1 cellular context compared by ENCODE assay signal in the genomic region with DNA sequence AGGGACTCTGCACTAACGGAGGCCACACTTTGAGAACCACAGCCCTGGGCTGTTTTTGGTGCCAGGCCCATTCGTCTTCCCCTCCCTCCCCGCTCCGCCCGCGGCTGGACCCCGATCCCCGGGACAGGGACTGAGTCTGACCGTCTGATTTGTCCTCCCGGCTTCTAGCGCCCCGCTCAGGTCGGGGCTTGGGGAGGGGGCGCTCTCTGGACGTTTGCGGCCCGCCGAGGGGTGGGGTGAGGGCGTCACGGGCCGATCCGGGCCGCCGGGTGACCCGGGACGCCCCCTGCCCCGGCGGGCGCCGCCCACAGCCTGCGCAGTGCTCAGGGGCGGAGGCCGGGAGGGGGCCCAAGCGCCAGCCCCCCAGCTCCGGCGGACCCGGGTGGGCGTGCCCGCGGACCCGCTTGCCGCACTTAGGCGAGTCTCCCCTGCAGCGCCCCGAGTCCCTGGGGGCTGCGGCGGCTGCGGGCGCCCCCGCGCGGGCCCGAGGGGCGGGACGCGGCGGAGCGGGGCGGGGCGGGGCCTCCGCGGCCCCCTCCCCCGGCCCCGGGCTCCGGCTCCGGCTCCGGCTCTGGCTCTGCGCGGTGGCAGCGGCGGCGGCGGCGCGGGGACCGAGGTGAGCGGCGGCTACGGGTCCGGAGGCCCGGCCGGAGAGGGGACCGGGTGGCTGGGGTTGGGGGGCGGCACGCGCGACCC.
TF ChIP-seq lines count a peak whose summit lies in the region.

No MANE protein-coding gene starts in this region.

TF ChIP-seq in HepG2, 621 proteins besides CTCF, POLR2A, EP300 and RAD21 (continued from another document):
- TF ChIP-seq, protein P1, sequence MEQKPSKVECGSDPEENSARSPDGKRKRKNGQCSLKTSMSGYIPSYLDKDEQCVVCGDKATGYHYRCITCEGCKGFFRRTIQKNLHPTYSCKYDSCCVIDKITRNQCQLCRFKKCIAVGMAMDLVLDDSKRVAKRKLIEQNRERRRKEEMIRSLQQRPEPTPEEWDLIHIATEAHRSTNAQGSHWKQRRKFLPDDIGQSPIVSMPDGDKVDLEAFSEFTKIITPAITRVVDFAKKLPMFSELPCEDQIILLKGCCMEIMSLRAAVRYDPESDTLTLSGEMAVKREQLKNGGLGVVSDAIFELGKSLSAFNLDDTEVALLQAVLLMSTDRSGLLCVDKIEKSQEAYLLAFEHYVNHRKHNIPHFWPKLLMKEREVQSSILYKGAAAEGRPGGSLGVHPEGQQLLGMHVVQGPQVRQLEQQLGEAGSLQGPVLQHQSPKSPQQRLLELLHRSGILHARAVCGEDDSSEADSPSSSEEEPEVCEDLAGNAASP (CRISPR knock-in tag; IDR thresholded peaks at IDR 0.05; ENCODE audit: borderline replicate concordance) = 0 out of 2 replicates have a peak, but pooled peaks have one; percentile 38
- no peak for TF ChIP-seq ZNF674 (CRISPR knock-in tag; IDR thresholded peaks at IDR 0.05; ENCODE audit: low read depth)
- TF ChIP-seq, protein P2, sequence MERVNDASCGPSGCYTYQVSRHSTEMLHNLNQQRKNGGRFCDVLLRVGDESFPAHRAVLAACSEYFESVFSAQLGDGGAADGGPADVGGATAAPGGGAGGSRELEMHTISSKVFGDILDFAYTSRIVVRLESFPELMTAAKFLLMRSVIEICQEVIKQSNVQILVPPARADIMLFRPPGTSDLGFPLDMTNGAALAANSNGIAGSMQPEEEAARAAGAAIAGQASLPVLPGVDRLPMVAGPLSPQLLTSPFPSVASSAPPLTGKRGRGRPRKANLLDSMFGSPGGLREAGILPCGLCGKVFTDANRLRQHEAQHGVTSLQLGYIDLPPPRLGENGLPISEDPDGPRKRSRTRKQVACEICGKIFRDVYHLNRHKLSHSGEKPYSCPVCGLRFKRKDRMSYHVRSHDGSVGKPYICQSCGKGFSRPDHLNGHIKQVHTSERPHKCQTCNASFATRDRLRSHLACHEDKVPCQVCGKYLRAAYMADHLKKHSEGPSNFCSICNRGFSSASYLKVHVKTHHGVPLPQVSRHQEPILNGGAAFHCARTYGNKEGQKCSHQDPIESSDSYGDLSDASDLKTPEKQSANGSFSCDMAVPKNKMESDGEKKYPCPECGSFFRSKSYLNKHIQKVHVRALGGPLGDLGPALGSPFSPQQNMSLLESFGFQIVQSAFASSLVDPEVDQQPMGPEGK (CRISPR knock-in tag; IDR thresholded peaks at IDR 0.05) = peak; percentile 85
- TF ChIP-seq, protein P3, sequence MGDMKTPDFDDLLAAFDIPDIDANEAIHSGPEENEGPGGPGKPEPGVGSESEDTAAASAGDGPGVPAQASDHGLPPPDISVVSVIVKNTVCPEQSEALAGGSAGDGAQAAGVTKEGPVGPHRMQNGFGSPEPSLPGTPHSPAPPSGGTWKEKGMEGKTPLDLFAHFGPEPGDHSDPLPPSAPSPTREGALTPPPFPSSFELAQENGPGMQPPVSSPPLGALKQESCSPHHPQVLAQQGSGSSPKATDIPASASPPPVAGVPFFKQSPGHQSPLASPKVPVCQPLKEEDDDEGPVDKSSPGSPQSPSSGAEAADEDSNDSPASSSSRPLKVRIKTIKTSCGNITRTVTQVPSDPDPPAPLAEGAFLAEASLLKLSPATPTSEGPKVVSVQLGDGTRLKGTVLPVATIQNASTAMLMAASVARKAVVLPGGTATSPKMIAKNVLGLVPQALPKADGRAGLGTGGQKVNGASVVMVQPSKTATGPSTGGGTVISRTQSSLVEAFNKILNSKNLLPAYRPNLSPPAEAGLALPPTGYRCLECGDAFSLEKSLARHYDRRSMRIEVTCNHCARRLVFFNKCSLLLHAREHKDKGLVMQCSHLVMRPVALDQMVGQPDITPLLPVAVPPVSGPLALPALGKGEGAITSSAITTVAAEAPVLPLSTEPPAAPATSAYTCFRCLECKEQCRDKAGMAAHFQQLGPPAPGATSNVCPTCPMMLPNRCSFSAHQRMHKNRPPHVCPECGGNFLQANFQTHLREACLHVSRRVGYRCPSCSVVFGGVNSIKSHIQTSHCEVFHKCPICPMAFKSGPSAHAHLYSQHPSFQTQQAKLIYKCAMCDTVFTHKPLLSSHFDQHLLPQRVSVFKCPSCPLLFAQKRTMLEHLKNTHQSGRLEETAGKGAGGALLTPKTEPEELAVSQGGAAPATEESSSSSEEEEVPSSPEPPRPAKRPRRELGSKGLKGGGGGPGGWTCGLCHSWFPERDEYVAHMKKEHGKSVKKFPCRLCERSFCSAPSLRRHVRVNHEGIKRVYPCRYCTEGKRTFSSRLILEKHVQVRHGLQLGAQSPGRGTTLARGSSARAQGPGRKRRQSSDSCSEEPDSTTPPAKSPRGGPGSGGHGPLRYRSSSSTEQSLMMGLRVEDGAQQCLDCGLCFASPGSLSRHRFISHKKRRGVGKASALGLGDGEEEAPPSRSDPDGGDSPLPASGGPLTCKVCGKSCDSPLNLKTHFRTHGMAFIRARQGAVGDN (CRISPR knock-in tag; IDR thresholded peaks at IDR 0.05) = peak; percentile 23; the same call in 1 of the 2 replicates
